12 cellular contexts compared by ENCODE assay signal in the genomic region with DNA sequence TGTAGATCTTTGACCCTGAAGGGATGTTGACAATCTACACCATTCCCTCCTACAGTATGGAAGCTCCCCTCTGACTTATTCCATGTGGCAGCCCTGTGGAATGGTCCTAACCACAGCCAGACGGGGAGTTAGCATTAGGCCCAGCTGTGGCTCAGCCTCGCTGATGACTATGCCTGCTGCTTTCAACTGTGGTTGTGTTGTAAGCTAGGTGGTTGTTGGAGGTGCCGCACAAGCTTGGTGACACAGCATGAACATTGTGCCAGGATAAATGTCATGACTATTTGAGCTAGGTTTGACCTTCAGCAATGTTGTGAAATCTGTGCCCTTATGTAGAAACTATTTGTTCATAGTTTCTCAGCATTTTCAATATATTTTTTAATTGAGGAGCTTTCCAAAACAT. TPM values are rescaled to one million over a fixed set of nuclear protein-coding genes. Genes with fewer than 3 reads are reported as not detected.
A peak's percentile ranks its signal among the peaks of the same experiment; 100 is the strongest.
DNase-seq lines count a peak whose midpoint lies in the region; ATAC-seq and TF ChIP-seq lines count a peak whose summit lies in the region.
"Had no signal": no experiment of that assay in that cellular context is flagged by ENCODE, and none has a peak within 500 bp of the region (broad histone marks: within the 10 kb centered on the region; RNA-seq: fewer than 3 reads in every experiment).

No MANE protein-coding gene starts in this region.

- H3K9me3 ChIP-seq in right lobe of liver: no peaks in the 10 kb centered on the region

- WGBS in right lobe of liver (ENCODE audit: insufficient coverage, low coverage, low lambda C conversion rate, missing lambda C conversion rate): 21% methylated on average over 3 of the region's 3 CpGs

- H3K27ac ChIP-seq in right lobe of liver: peak overlapping the region in 2 of 3 donors; percentile 38 to 63
- H3K27ac ChIP-seq: esophagus squamous epithelium had no signal

- H3K4me1 ChIP-seq in right lobe of liver: peaks cover 0 to 9% (median 3%) of the 10 kb centered on the region in 4 donors
- H3K4me1 ChIP-seq: esophagus squamous epithelium had no signal

- no peak for TF ChIP-seq POLR2A in right lobe of liver (IDR thresholded peaks at IDR 0.05)

- ATAC-seq in right lobe of liver (peak; percentile 98 to 100 (median 100)), esophagus mucosa (no peak)

- intact Hi-C loops in right lobe of liver (cut with DNase I): no loop called here

- DNase-seq in AG09309 (ENCODE audit: low read depth) (peak; percentile 82), HT1080 (ENCODE audit: low read depth) (peak; percentile 75), epithelial cell of esophagus (ENCODE audit: low read depth) (peak; percentile 11), right lobe of liver (peak; percentile 63 to 78 (median 69)), NCI-H345 treated with DMSO at 0.1 percent for 48 hours (lab: John Stamatoyannopoulos, UW; ENCODE audit: unreplicated experiment) (no peak), DMS153 treated with DMSO at 0.1 percent for 48 hours (lab: John Stamatoyannopoulos, UW; ENCODE audit: unreplicated experiment) (no peak), activated gamma-delta T cell (lab: John Stamatoyannopoulos, UW) (no peak)
- DNase-seq: activated CD4-positive, alpha-beta T cell treated with anti-CD3 and anti-CD28 coated beads, Interleukin-2, amount 10 ng/mL, durations not matched to agents 24 days and 14 days; CD4-positive, CD25-positive, alpha-beta regulatory T cell; esophagus squamous epithelium; NCI-H1048 had no signal

- H3K27me3 ChIP-seq in right lobe of liver: no peaks in the 10 kb centered on the region
- H3K27me3 ChIP-seq: esophagus squamous epithelium had no signal

- no peaks in the 10 kb centered on the region for H3K36me3 ChIP-seq in right lobe of liver
- H3K36me3 ChIP-seq: esophagus squamous epithelium had no signal

- no peak for TF ChIP-seq CTCF in AG09309 (IDR thresholded peaks at IDR 0.05; ENCODE audit: control insufficient read depth, insufficient read depth, low read depth, low read length, missing control alignments)
- no peak for TF ChIP-seq CTCF in epithelial cell of esophagus (IDR thresholded peaks at IDR 0.05; ENCODE audit: insufficient read depth, low read depth, low read length, missing control alignments)
- TF ChIP-seq CTCF in right lobe of liver (IDR thresholded peaks at IDR 0.05): no peak

- H3K4me3 ChIP-seq in AG09309 (ENCODE audit: control insufficient read depth, low read depth, low read length) (no peak overlapping the region), epithelial cell of esophagus (ENCODE audit: low read length) (no peak overlapping the region), right lobe of liver (no peak overlapping the region)
- H3K4me3 ChIP-seq: esophagus squamous epithelium had no signal

RNA-seq across cellular contexts. Expression of gene SGCD, which starts 40.6 kb away (rescaled TPM):
- 0.29 and 0.43 TPM in 2 replicates for total RNA-seq in HT1080 (2014; rRNA removed; shearing (Covaris generic))
- 0.06 and 0.07 TPM in 2 replicates for polyA plus RNA-seq in HT1080 (2015; cell fraction: cytosol; rRNA removed)
- polyA plus RNA-seq in HT1080 (2015; cell fraction: nucleus; rRNA removed): 0.10 TPM in 1 of 2 replicates, not detected in the other
- 1 to 10 TPM in 3 of 6 experiments, under 1 TPM in 3; 0.31 to 3.1 (median 0.95) TPM for total RNA-seq in right lobe of liver
- total RNA-seq in esophagus mucosa: 0.52 TPM
- total RNA-seq: activated CD4-positive, alpha-beta T cell treated with anti-CD3 and anti-CD28 coated beads, Interleukin-2, amount 10 ng/mL, durations not matched to agents 24 days and 14 days; CD4-positive, CD25-positive, alpha-beta regulatory T cell had no signal
- polyA plus RNA-seq: CD4-positive, CD25-positive, alpha-beta regulatory T cell had no signal

Comparison
In these comparisons a context has a peak if more than half of its experiments do, and no peak if none do; other contexts are left out.
1. DNase-seq: peak in AG09309 (single experiment), HT1080 (single experiment), epithelial cell of esophagus (single experiment) and right lobe of liver (3 of 3); none in NCI-H345 treated with DMSO at 0.1 percent for 48 hours (single experiment), DMS153 treated with DMSO at 0.1 percent for 48 hours (single experiment) and activated gamma-delta T cell (single experiment).